8 cellular contexts compared by ENCODE assay signal in genomic region chr4:2243682-2244380, GRCh38. TPM values are rescaled to one million over a fixed set of nuclear protein-coding genes. Genes with fewer than 3 reads are reported as not detected.
DNase-seq lines count a peak whose midpoint lies in the region; ATAC-seq lines count a peak whose summit lies in the region.

No MANE protein-coding gene starts in this region.

- H3K36me3 Mint-ChIP-seq in activated CD8-positive, alpha-beta T cell treated with anti-CD3 and anti-CD28 coated beads, Interleukin-2, amount 10 ng/mL, durations not matched to agents 7 days and 5 days (ENCODE audit: low read depth): peaks cover 18% of the 10 kb centered on the region
- H3K36me3 Mint-ChIP-seq in stimulated activated memory B cell treated with anti-CD40 and anti-IgM and Interleukin-4, amounts not matched to agents 10 μg/mL and 1 μg/mL and 100 μg/mL, for 72 hours: peaks cover under 1% of the 10 kb centered on the region

- H3K27ac Mint-ChIP-seq in activated CD8-positive, alpha-beta T cell treated with anti-CD3 and anti-CD28 coated beads, Interleukin-2, amount 10 ng/mL, durations not matched to agents 7 days and 5 days: peak overlapping the region; percentile 11
- H3K27ac Mint-ChIP-seq in stimulated activated memory B cell treated with anti-CD40 and anti-IgM and Interleukin-4, amounts not matched to agents 10 μg/mL and 1 μg/mL and 100 μg/mL, for 72 hours: peak overlapping the region; percentile 58

- POLR2A ChIA-PET in activated CD8-positive, alpha-beta T cell treated with anti-CD3 and anti-CD28 coated beads, Interleukin-2, amount 10 ng/mL, durations not matched to agents 7 days and 5 days (lab: Charles Lee): interaction anchor here (0.6 to 1.2 kb wide), 2 partner anchors 15 to 1464 kb away, joined by 3 to 4 read pairs; no protein-coding TSS in a partner anchor

- CTCF ChIA-PET in activated CD8-positive, alpha-beta T cell treated with anti-CD3 and anti-CD28 coated beads, Interleukin-2, amount 10 ng/mL, durations not matched to agents 7 days and 5 days (lab: Charles Lee): interaction anchor here (1.4 to 1.6 kb wide), 2 partner anchors 19 to 24 kb away, joined by 5 read pairs; no protein-coding TSS in a partner anchor

- H3K9me3 Mint-ChIP-seq in activated CD8-positive, alpha-beta T cell treated with anti-CD3 and anti-CD28 coated beads, Interleukin-2, amount 10 ng/mL, durations not matched to agents 7 days and 5 days (ENCODE audit: insufficient read depth): no peaks in the 10 kb centered on the region
- no peaks in the 10 kb centered on the region for H3K9me3 Mint-ChIP-seq in stimulated activated memory B cell treated with anti-CD40 and anti-IgM and Interleukin-4, amounts not matched to agents 10 μg/mL and 1 μg/mL and 100 μg/mL, for 72 hours

- DNase-seq in DMS53 (lab: John Stamatoyannopoulos, UW): peak; percentile 52
- peak; percentile 28 for DNase-seq in KG1 (lab: John Stamatoyannopoulos, UW)
- DNase-seq in activated CD8-positive, alpha-beta T cell treated with anti-CD3 and anti-CD28 coated beads, Interleukin-2, amount 10 ng/mL, durations not matched to agents 7 days and 5 days: peak; percentile 31
- DNase-seq in left cardiac atrium: peak; percentile 59
- DNase-seq in superior temporal gyrus (ENCODE audit: extremely low spot score): no peak

- intact Hi-C loops in left cardiac atrium (cut with DNase I): loop anchor here in 1 of 2 donors (10.0 kb wide), 1 partner anchor 171 kb away; the partner anchor contains the start of genes CFAP99 and ZFYVE28

- H3K4me1 Mint-ChIP-seq in activated CD8-positive, alpha-beta T cell treated with anti-CD3 and anti-CD28 coated beads, Interleukin-2, amount 10 ng/mL, durations not matched to agents 7 days and 5 days (ENCODE audit: low read depth): peaks cover 42% of the 10 kb centered on the region
- peaks cover 41% of the 10 kb centered on the region for H3K4me1 Mint-ChIP-seq in stimulated activated memory B cell treated with anti-CD40 and anti-IgM and Interleukin-4, amounts not matched to agents 10 μg/mL and 1 μg/mL and 100 μg/mL, for 72 hours

- ATAC-seq in activated CD8-positive, alpha-beta T cell treated with anti-CD3 and anti-CD28 coated beads, Interleukin-2, amount 10 ng/mL, durations not matched to agents 7 days and 5 days: no peak
- ATAC-seq in left cardiac atrium: peak; percentile 12 to 20
- no peak for ATAC-seq in stimulated activated memory B cell treated with anti-CD40 and anti-IgM and Interleukin-4, amounts not matched to agents 10 μg/mL and 1 μg/mL and 100 μg/mL, for 72 hours
- no peak for ATAC-seq in GM19035 (IDR thresholded peaks at IDR 0.05; ENCODE audit: unreplicated experiment)
- no peak for ATAC-seq in GM21786 (IDR thresholded peaks at IDR 0.05; ENCODE audit: unreplicated experiment)

- no peak overlapping the region for H3K4me3 Mint-ChIP-seq in activated CD8-positive, alpha-beta T cell treated with anti-CD3 and anti-CD28 coated beads, Interleukin-2, amount 10 ng/mL, durations not matched to agents 7 days and 5 days
- no peak overlapping the region for H3K4me3 Mint-ChIP-seq in stimulated activated memory B cell treated with anti-CD40 and anti-IgM and Interleukin-4, amounts not matched to agents 10 μg/mL and 1 μg/mL and 100 μg/mL, for 72 hours

- peaks cover 4% of the 10 kb centered on the region for H3K27me3 Mint-ChIP-seq in activated CD8-positive, alpha-beta T cell treated with anti-CD3 and anti-CD28 coated beads, Interleukin-2, amount 10 ng/mL, durations not matched to agents 7 days and 5 days (ENCODE audit: low read depth)
- no peaks in the 10 kb centered on the region for H3K27me3 Mint-ChIP-seq in stimulated activated memory B cell treated with anti-CD40 and anti-IgM and Interleukin-4, amounts not matched to agents 10 μg/mL and 1 μg/mL and 100 μg/mL, for 72 hours

RNA-seq across cellular contexts. Expression of gene HAUS3, which starts 1.9 kb away (rescaled TPM):
- 10 to 100 TPM; 22.0 to 25.8 TPM for total RNA-seq in activated CD8-positive, alpha-beta T cell treated with anti-CD3 and anti-CD28 coated beads, Interleukin-2, amount 10 ng/mL, durations not matched to agents 7 days and 5 days
- total RNA-seq in left cardiac atrium: 1 to 10 TPM; 6.7 to 7.3 TPM

RNA-seq across cellular contexts. Expression of gene POLN, which starts 1.9 kb away (rescaled TPM):
- total RNA-seq in activated CD8-positive, alpha-beta T cell treated with anti-CD3 and anti-CD28 coated beads, Interleukin-2, amount 10 ng/mL, durations not matched to agents 7 days and 5 days: 1 to 10 TPM; 2.4 to 2.5 TPM
- 1 to 10 TPM; 2.4 to 6.3 TPM for total RNA-seq in left cardiac atrium

RNA-seq across cellular contexts. Expression of gene MXD4, which starts 18.1 kb away (rescaled TPM):
- 1 to 10 TPM; 5.9 to 6.9 TPM for total RNA-seq in activated CD8-positive, alpha-beta T cell treated with anti-CD3 and anti-CD28 coated beads, Interleukin-2, amount 10 ng/mL, durations not matched to agents 7 days and 5 days
- 10 to 100 TPM; 27.7 to 46.9 TPM for total RNA-seq in left cardiac atrium

Comparison
In these comparisons a context has a peak if more than half of its experiments do, and no peak if none do; other contexts are left out.
1. ATAC-seq: peak in left cardiac atrium (2 of 2); none in activated CD8-positive, alpha-beta T cell treated with anti-CD3 and anti-CD28 coated beads, Interleukin-2, amount 10 ng/mL, durations not matched to agents 7 days and 5 days (single experiment), stimulated activated memory B cell treated with anti-CD40 and anti-IgM and Interleukin-4, amounts not matched to agents 10 μg/mL and 1 μg/mL and 100 μg/mL, for 72 hours (single experiment), GM19035 (single experiment) and GM21786 (single experiment).